Comparison of ENCODE assay signal across 1 cellular context in the genomic region with DNA sequence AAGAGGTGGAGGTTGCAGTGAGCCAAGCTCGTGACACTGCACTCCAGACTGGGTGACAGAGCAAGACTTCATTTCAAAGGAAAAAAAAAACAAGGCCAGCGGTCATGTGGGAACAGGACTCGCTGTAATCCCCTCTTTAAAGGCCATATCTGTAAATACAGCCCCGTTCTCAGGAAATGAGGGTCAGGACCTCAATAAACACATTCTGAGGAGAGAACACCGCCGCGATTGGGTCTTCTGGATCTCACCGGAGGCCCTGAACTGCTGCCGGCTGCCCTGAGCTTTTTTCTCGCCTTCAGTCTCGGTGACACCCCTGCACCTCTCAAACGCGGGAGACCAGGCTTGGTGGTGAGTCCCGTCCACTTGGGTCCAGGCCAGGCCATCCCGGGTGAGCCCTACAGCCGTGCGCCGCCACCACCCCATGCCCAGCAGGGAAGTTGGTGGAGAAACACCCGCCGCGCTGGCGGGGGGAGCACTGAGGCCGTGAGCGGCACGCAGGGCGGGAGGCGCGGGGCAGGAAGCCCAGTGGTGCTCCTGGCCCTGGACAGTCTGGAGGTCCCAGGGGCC.
TF ChIP-seq lines count a peak whose summit lies in the region.

No MANE protein-coding gene starts in this region.

TF ChIP-seq in K562, 482 proteins besides CTCF, POLR2A, EP300 and RAD21 (continued from another document and continues in another):
- TF ChIP-seq, protein P1, sequence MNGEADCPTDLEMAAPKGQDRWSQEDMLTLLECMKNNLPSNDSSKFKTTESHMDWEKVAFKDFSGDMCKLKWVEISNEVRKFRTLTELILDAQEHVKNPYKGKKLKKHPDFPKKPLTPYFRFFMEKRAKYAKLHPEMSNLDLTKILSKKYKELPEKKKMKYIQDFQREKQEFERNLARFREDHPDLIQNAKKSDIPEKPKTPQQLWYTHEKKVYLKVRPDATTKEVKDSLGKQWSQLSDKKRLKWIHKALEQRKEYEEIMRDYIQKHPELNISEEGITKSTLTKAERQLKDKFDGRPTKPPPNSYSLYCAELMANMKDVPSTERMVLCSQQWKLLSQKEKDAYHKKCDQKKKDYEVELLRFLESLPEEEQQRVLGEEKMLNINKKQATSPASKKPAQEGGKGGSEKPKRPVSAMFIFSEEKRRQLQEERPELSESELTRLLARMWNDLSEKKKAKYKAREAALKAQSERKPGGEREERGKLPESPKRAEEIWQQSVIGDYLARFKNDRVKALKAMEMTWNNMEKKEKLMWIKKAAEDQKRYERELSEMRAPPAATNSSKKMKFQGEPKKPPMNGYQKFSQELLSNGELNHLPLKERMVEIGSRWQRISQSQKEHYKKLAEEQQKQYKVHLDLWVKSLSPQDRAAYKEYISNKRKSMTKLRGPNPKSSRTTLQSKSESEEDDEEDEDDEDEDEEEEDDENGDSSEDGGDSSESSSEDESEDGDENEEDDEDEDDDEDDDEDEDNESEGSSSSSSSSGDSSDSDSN (IDR thresholded peaks at IDR 0.05; ENCODE audit: borderline replicate concordance in 1 of 2, low read depth in 2 of 2, low read length in 2 of 2) = peak; percentile 37 to 78; a peak in 1 of 4 replicates
- no peak for TF ChIP-seq NFXL1 (CRISPR knock-in tag; IDR thresholded peaks at IDR 0.05)
- no peak for TF ChIP-seq ESRRA (IDR thresholded peaks at IDR 0.05; ENCODE audit: borderline replicate concordance, low read depth)
- TF ChIP-seq, protein P2, sequence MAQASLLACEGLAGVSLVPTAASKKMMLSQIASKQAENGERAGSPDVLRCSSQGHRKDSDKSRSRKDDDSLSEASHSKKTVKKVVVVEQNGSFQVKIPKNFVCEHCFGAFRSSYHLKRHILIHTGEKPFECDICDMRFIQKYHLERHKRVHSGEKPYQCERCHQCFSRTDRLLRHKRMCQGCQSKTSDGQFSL (CRISPR knock-in tag; IDR thresholded peaks at IDR 0.05) = no peak
- TF ChIP-seq, protein P2 (tag; IDR thresholded peaks at IDR 0.05) = no peak
- peak; percentile 22 for TF ChIP-seq NFIC (IDR thresholded peaks at IDR 0.05)
- no peak for TF ChIP-seq TEAD1 (CRISPR knock-in tag; IDR thresholded peaks at IDR 0.05)
- peak; percentile 72 for TF ChIP-seq TCF3 (CRISPR knock-in tag; IDR thresholded peaks at IDR 0.05)
- TF ChIP-seq FOXK2 (conservative IDR thresholded peaks at IDR 0.05 in 1 of 2, IDR thresholded peaks at IDR 0.05 in 1 of 2; ENCODE audit: low read depth in 2 of 2) = peak; percentile 50 to 56; a peak in 2 of 4 replicates
- TF ChIP-seq SRF (CRISPR knock-in tag; IDR thresholded peaks at IDR 0.05) = no peak
- peak; percentile 43; the same call in 1 of the 2 replicates for TF ChIP-seq SMARCE1 (IDR thresholded peaks at IDR 0.05)
- TF ChIP-seq ZNF316 (IDR thresholded peaks at IDR 0.05) = 0 out of 2 replicates have a peak, but pooled peaks have one; percentile 45
- TF ChIP-seq, protein P3, sequence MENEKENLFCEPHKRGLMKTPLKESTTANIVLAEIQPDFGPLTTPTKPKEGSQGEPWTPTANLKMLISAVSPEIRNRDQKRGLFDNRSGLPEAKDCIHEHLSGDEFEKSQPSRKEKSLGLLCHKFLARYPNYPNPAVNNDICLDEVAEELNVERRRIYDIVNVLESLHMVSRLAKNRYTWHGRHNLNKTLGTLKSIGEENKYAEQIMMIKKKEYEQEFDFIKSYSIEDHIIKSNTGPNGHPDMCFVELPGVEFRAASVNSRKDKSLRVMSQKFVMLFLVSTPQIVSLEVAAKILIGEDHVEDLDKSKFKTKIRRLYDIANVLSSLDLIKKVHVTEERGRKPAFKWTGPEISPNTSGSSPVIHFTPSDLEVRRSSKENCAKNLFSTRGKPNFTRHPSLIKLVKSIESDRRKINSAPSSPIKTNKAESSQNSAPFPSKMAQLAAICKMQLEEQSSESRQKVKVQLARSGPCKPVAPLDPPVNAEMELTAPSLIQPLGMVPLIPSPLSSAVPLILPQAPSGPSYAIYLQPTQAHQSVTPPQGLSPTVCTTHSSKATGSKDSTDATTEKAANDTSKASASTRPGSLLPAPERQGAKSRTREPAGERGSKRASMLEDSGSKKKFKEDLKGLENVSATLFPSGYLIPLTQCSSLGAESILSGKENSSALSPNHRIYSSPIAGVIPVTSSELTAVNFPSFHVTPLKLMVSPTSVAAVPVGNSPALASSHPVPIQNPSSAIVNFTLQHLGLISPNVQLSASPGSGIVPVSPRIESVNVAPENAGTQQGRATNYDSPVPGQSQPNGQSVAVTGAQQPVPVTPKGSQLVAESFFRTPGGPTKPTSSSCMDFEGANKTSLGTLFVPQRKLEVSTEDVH (IDR thresholded peaks at IDR 0.05; ENCODE audit: low read depth, partially characterized antibody) = no peak
- no peak for TF ChIP-seq ZNF764 (CRISPR knock-in tag; IDR thresholded peaks at IDR 0.05; ENCODE audit: low read depth)
- TF ChIP-seq, protein P4, sequence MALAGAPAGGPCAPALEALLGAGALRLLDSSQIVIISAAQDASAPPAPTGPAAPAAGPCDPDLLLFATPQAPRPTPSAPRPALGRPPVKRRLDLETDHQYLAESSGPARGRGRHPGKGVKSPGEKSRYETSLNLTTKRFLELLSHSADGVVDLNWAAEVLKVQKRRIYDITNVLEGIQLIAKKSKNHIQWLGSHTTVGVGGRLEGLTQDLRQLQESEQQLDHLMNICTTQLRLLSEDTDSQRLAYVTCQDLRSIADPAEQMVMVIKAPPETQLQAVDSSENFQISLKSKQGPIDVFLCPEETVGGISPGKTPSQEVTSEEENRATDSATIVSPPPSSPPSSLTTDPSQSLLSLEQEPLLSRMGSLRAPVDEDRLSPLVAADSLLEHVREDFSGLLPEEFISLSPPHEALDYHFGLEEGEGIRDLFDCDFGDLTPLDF (CRISPR knock-in tag; IDR thresholded peaks at IDR 0.05) = no peak
- TF ChIP-seq HDAC1 (IDR thresholded peaks at IDR 0.05) = peak in 1 of 2 experiments; percentile 51; a peak in 1 of 4 replicates
- peak; percentile 50; the same call in 1 of the 2 replicates for TF ChIP-seq TAL1 (IDR thresholded peaks at IDR 0.05)
- no peak for TF ChIP-seq ARID2 (IDR thresholded peaks at IDR 0.05)
- TF ChIP-seq, protein P5, sequence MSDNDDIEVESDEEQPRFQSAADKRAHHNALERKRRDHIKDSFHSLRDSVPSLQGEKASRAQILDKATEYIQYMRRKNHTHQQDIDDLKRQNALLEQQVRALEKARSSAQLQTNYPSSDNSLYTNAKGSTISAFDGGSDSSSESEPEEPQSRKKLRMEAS (CRISPR knock-in tag; IDR thresholded peaks at IDR 0.05) = no peak
- TF ChIP-seq DPF2 (IDR thresholded peaks at IDR 0.05) = peak; percentile 61
- TF ChIP-seq, protein P6, sequence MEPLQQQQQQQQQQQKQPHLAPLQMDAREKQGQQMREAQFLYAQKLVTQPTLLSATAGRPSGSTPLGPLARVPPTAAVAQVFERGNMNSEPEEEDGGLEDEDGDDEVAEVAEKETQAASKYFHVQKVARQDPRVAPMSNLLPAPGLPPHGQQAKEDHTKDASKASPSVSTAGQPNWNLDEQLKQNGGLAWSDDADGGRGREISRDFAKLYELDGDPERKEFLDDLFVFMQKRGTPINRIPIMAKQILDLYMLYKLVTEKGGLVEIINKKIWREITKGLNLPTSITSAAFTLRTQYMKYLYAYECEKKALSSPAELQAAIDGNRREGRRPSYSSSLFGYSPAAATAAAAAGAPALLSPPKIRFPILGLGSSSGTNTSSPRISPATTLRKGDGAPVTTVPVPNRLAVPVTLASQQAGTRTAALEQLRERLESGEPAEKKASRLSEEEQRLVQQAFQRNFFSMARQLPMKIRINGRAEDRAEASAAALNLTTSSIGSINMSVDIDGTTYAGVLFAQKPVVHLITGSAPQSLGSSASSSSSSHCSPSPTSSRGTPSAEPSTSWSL (CRISPR knock-in tag; IDR thresholded peaks at IDR 0.05; ENCODE audit: borderline replicate concordance) = no peak
- TF ChIP-seq BRF1 (IDR thresholded peaks at IDR 0.05; ENCODE audit: borderline replicate concordance, extremely low read depth, insufficient read length) = no peak
- TF ChIP-seq, protein P7, sequence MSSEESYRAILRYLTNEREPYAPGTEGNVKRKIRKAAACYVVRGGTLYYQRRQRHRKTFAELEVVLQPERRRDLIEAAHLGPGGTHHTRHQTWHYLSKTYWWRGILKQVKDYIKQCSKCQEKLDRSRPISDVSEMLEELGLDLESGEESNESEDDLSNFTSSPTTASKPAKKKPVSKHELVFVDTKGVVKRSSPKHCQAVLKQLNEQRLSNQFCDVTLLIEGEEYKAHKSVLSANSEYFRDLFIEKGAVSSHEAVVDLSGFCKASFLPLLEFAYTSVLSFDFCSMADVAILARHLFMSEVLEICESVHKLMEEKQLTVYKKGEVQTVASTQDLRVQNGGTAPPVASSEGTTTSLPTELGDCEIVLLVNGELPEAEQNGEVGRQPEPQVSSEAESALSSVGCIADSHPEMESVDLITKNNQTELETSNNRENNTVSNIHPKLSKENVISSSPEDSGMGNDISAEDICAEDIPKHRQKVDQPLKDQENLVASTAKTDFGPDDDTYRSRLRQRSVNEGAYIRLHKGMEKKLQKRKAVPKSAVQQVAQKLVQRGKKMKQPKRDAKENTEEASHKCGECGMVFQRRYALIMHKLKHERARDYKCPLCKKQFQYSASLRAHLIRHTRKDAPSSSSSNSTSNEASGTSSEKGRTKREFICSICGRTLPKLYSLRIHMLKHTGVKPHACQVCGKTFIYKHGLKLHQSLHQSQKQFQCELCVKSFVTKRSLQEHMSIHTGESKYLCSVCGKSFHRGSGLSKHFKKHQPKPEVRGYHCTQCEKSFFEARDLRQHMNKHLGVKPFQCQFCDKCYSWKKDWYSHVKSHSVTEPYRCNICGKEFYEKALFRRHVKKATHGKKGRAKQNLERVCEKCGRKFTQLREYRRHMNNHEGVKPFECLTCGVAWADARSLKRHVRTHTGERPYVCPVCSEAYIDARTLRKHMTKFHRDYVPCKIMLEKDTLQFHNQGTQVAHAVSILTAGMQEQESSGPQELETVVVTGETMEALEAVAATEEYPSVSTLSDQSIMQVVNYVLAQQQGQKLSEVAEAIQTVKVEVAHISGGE (CRISPR knock-in tag; IDR thresholded peaks at IDR 0.05) = no peak
- TF ChIP-seq ETV5 (CRISPR knock-in tag; IDR thresholded peaks at IDR 0.05; ENCODE audit: low read depth) = peak; percentile 44; the same call in 1 of the 2 replicates
- TF ChIP-seq ZNF785 (CRISPR knock-in tag; IDR thresholded peaks at IDR 0.05) = no peak
- TF ChIP-seq CTBP1 (IDR thresholded peaks at IDR 0.05; ENCODE audit: borderline replicate concordance) = no peak
- no peak for TF ChIP-seq ZNF668 (CRISPR knock-in tag; IDR thresholded peaks at IDR 0.05)
- TF ChIP-seq, protein P8, sequence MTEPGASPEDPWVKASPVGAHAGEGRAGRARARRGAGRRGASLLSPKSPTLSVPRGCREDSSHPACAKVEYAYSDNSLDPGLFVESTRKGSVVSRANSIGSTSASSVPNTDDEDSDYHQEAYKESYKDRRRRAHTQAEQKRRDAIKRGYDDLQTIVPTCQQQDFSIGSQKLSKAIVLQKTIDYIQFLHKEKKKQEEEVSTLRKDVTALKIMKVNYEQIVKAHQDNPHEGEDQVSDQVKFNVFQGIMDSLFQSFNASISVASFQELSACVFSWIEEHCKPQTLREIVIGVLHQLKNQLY (CRISPR knock-in tag; conservative IDR thresholded peaks at IDR 0.05) = no peak
- TF ChIP-seq, protein P9, sequence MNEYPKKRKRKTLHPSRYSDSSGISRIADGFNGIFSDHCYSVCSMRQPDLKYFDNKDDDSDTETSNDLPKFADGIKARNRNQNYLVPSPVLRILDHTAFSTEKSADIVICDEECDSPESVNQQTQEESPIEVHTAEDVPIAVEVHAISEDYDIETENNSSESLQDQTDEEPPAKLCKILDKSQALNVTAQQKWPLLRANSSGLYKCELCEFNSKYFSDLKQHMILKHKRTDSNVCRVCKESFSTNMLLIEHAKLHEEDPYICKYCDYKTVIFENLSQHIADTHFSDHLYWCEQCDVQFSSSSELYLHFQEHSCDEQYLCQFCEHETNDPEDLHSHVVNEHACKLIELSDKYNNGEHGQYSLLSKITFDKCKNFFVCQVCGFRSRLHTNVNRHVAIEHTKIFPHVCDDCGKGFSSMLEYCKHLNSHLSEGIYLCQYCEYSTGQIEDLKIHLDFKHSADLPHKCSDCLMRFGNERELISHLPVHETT (CRISPR knock-in tag; conservative IDR thresholded peaks at IDR 0.05 in 1 of 2, IDR thresholded peaks at IDR 0.05 in 1 of 2) = no peak
- TF ChIP-seq ZNF263 (CRISPR knock-in tag; IDR thresholded peaks at IDR 0.05; ENCODE audit: borderline replicate concordance) = peak; percentile 67
- peak; percentile 85 for TF ChIP-seq ZNF384 (IDR thresholded peaks at IDR 0.05; ENCODE audit: low read depth, low read length)
- TF ChIP-seq, protein P10, sequence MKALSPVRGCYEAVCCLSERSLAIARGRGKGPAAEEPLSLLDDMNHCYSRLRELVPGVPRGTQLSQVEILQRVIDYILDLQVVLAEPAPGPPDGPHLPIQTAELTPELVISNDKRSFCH (CRISPR knock-in tag; IDR thresholded peaks at IDR 0.05) = no peak
- TF ChIP-seq, protein P10 (tag; IDR thresholded peaks at IDR 0.05) = peak; percentile 53; the same call in 1 of the 2 replicates
- TF ChIP-seq HMGN3 (IDR thresholded peaks at IDR 0.05; ENCODE audit: borderline replicate concordance, extremely low read depth, insufficient read length, low read depth, low read length) = no peak
- peak; percentile 72 for TF ChIP-seq SMARCA4 (IDR thresholded peaks at IDR 0.05)
- TF ChIP-seq ZNF224 (CRISPR knock-in tag; IDR thresholded peaks at IDR 0.05) = no peak
- TF ChIP-seq, protein P11, sequence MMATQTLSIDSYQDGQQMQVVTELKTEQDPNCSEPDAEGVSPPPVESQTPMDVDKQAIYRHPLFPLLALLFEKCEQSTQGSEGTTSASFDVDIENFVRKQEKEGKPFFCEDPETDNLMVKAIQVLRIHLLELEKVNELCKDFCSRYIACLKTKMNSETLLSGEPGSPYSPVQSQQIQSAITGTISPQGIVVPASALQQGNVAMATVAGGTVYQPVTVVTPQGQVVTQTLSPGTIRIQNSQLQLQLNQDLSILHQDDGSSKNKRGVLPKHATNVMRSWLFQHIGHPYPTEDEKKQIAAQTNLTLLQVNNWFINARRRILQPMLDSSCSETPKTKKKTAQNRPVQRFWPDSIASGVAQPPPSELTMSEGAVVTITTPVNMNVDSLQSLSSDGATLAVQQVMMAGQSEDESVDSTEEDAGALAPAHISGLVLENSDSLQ (IDR thresholded peaks at IDR 0.05) = 0 out of 2 replicates have a peak, but pooled peaks have one; percentile 16
- TF ChIP-seq NCOA4 (IDR thresholded peaks at IDR 0.05; ENCODE audit: partially characterized antibody) = no peak
- TF ChIP-seq GABPA (tag; conservative IDR thresholded peaks at IDR 0.05; ENCODE audit: low read depth) = no peak
- TF ChIP-seq, protein P12, sequence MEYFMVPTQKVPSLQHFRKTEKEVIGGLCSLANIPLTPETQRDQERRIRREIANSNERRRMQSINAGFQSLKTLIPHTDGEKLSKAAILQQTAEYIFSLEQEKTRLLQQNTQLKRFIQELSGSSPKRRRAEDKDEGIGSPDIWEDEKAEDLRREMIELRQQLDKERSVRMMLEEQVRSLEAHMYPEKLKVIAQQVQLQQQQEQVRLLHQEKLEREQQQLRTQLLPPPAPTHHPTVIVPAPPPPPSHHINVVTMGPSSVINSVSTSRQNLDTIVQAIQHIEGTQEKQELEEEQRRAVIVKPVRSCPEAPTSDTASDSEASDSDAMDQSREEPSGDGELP (CRISPR knock-in tag; IDR thresholded peaks at IDR 0.05; ENCODE audit: borderline replicate concordance) = 0 out of 2 replicates have a peak, but pooled peaks have one; percentile 17
- no peak for TF ChIP-seq ZNF311 (CRISPR knock-in tag; IDR thresholded peaks at IDR 0.05)
